ENCODE assay signal across 1 cellular context in genomic region chr20:8132632-8133587, GRCh38.
TF ChIP-seq lines count a peak whose summit lies in the region.

No MANE protein-coding gene starts in this region.

TF ChIP-seq in HepG2, 621 proteins besides CTCF, POLR2A, EP300 and RAD21 (continued from another document and continues in another):
- 0 out of 2 replicates have a peak, but pooled peaks have one; percentile 9 for TF ChIP-seq ZNF749 (CRISPR knock-in tag; IDR thresholded peaks at IDR 0.05; ENCODE audit: borderline replicate concordance)
- 0 out of 2 replicates have a peak, but pooled peaks have one; percentile 44 for TF ChIP-seq TARDBP (CRISPR knock-in tag; IDR thresholded peaks at IDR 0.05)
- TF ChIP-seq CSRNP2 (CRISPR knock-in tag; conservative IDR thresholded peaks at IDR 0.05; ENCODE audit: low read depth), result no peak
- no peak for TF ChIP-seq GLMP (CRISPR knock-in tag; IDR thresholded peaks at IDR 0.05; ENCODE audit: borderline replicate concordance)
- no peak for TF ChIP-seq CBFB (CRISPR knock-in tag; IDR thresholded peaks at IDR 0.05)
- no peak for TF ChIP-seq HNRNPK (IDR thresholded peaks at IDR 0.05; ENCODE audit: low read depth, low read length, poor library complexity, severe bottlenecking)
- TF ChIP-seq ZNF333 (CRISPR knock-in tag; IDR thresholded peaks at IDR 0.05; ENCODE audit: borderline replicate concordance), result no peak
- TF ChIP-seq PHF8 (CRISPR knock-in tag; IDR thresholded peaks at IDR 0.05), result peak; percentile 27
- TF ChIP-seq ZNF337 (CRISPR knock-in tag; IDR thresholded peaks at IDR 0.05; ENCODE audit: borderline replicate concordance, low read depth), result no peak
- TF ChIP-seq RFXANK (CRISPR knock-in tag; IDR thresholded peaks at IDR 0.05), result no peak
- TF ChIP-seq ZNF318 (CRISPR knock-in tag; IDR thresholded peaks at IDR 0.05), result no peak
- peak; percentile 23 for TF ChIP-seq ELF1 (CRISPR knock-in tag; IDR thresholded peaks at IDR 0.05)
- TF ChIP-seq HINFP (CRISPR knock-in tag; IDR thresholded peaks at IDR 0.05; ENCODE audit: low read depth), result no peak
- no peak for TF ChIP-seq KDM6A (CRISPR knock-in tag; IDR thresholded peaks at IDR 0.05; ENCODE audit: low read depth)
- no peak for TF ChIP-seq FOXP4 (CRISPR knock-in tag; IDR thresholded peaks at IDR 0.05)
- TF ChIP-seq DBP (CRISPR knock-in tag; IDR thresholded peaks at IDR 0.05; ENCODE audit: not compliant biosample characterization), result no peak
- TF ChIP-seq PHF20 (CRISPR knock-in tag; IDR thresholded peaks at IDR 0.05), result no peak
- 0 out of 2 replicates have a peak, but pooled peaks have one; percentile 37 for TF ChIP-seq ZNF670 (CRISPR knock-in tag; IDR thresholded peaks at IDR 0.05; ENCODE audit: borderline replicate concordance)
- TF ChIP-seq DPF2 (CRISPR knock-in tag; IDR thresholded peaks at IDR 0.05; ENCODE audit: borderline replicate concordance, low read depth), result no peak
- no peak for TF ChIP-seq ZMYM3 (CRISPR knock-in tag; IDR thresholded peaks at IDR 0.05)
- no peak for TF ChIP-seq ZFP82 (CRISPR knock-in tag; IDR thresholded peaks at IDR 0.05; ENCODE audit: borderline replicate concordance)
- TF ChIP-seq IRF1 (CRISPR knock-in tag; IDR thresholded peaks at IDR 0.05; ENCODE audit: low read depth), result no peak
- TF ChIP-seq ATF7-NPFF (CRISPR knock-in tag; IDR thresholded peaks at IDR 0.05; ENCODE audit: low read depth), result peak; percentile 73; the same call in 1 of the 2 replicates
- peak; percentile 85 for TF ChIP-seq ARNT2 (CRISPR knock-in tag; IDR thresholded peaks at IDR 0.05; ENCODE audit: low read depth)
- TF ChIP-seq TRIM24 (CRISPR knock-in tag; IDR thresholded peaks at IDR 0.05), result no peak
- peak; percentile 64; the same call in 1 of the 2 replicates for TF ChIP-seq KDM5B (CRISPR knock-in tag; IDR thresholded peaks at IDR 0.05; ENCODE audit: borderline replicate concordance)
- no peak for TF ChIP-seq SMARCC2 (IDR thresholded peaks at IDR 0.05)
- TF ChIP-seq ZNF704 (CRISPR knock-in tag; IDR thresholded peaks at IDR 0.05; ENCODE audit: borderline replicate concordance), result peak; percentile 66; the same call in 1 of the 2 replicates
- no peak for TF ChIP-seq SMC3 (IDR thresholded peaks at IDR 0.05; ENCODE audit: low read length)
- TF ChIP-seq ZSCAN5A (CRISPR knock-in tag; IDR thresholded peaks at IDR 0.05; ENCODE audit: borderline replicate concordance), result 0 out of 2 replicates have a peak, but pooled peaks have one; percentile 9
- TF ChIP-seq TIGD3 (CRISPR knock-in tag; IDR thresholded peaks at IDR 0.05; ENCODE audit: borderline replicate concordance), result 0 out of 2 replicates have a peak, but pooled peaks have one; percentile 14
- no peak for TF ChIP-seq ZFP36L1 (CRISPR knock-in tag; IDR thresholded peaks at IDR 0.05)
- no peak for TF ChIP-seq ZNF597 (CRISPR knock-in tag; IDR thresholded peaks at IDR 0.05)
- TF ChIP-seq EEA1 (CRISPR knock-in tag; IDR thresholded peaks at IDR 0.05; ENCODE audit: borderline replicate concordance), result 0 out of 2 replicates have a peak, but pooled peaks have one; percentile 53
- 0 out of 2 replicates have a peak, but pooled peaks have one; percentile 4 for TF ChIP-seq ISL2 (CRISPR knock-in tag; IDR thresholded peaks at IDR 0.05)
- TF ChIP-seq PRMT3 (CRISPR knock-in tag; IDR thresholded peaks at IDR 0.05; ENCODE audit: borderline replicate concordance, low read depth), result no peak
